8 cellular contexts compared by ENCODE assay signal in the genomic region with DNA sequence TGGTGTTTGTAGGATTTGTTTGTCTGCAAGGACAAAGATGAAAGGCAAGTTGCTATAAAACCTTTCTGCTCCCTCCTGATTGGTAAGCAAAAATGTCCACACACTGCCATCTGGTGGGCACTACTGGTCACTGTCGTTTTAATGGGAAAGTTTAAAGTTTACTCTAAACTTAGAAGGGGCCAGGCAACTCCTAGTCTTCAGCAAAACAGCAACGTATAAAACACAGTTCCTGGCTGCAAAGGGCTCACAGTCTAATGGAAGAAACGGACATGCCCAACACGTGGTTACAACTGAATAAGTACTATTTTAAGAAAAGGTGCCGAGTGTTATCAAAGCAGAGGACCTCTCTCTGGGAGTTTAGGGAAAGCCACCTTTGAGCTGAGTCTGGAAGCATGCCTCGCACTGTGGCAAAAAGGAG. TPM values are rescaled to one million over a fixed set of nuclear protein-coding genes. Genes with fewer than 3 reads are reported as not detected.
A peak's percentile ranks its signal among the peaks of the same experiment; 100 is the strongest.
DNase-seq lines count a peak whose midpoint lies in the region; ATAC-seq and TF ChIP-seq lines count a peak whose summit lies in the region.

No MANE protein-coding gene starts in this region.

- H3K9ac ChIP-seq in PC-3 (ENCODE audit: low read length) (no peak overlapping the region), neural progenitor cell (no peak overlapping the region), subcutaneous abdominal adipose tissue (ENCODE audit: low read length in 5 of 5) (no peak overlapping the region)

- H4K20me1 ChIP-seq in PC-3 (ENCODE audit: low read length) = no peaks in the 10 kb centered on the region
- no peaks in the 10 kb centered on the region for H4K20me1 ChIP-seq in neural progenitor cell (ENCODE audit: low read depth)

- no peaks in the 10 kb centered on the region for H3K9me3 Mint-ChIP-seq in activated T-cell treated with anti-CD3 and anti-CD28 coated beads, Interleukin-2, amount 50 U/mL, for 72 hours
- no peaks in the 10 kb centered on the region for H3K9me3 Mint-ChIP-seq in neural progenitor cell

- CTCF ChIA-PET in PC-3 (lab: Charles Lee) = no interaction called here

- H3K27me3 ChIP-seq in PC-3 (ENCODE audit: low read length) = no peaks in the 10 kb centered on the region
- no peaks in the 10 kb centered on the region for H3K27me3 ChIP-seq in neural progenitor cell
- no peaks in the 10 kb centered on the region for H3K27me3 ChIP-seq in subcutaneous abdominal adipose tissue (ENCODE audit: control insufficient read depth in 5 of 5, insufficient read depth in 4 of 5, low read length in 5 of 5)

- H2AFZ ChIP-seq in PC-3 (ENCODE audit: low read length) (peak overlapping the region; percentile 45; the same call in 1 of the 2 replicates), neural progenitor cell (replicated peaks) (peak overlapping the region; percentile 60)

- no peaks in the 10 kb centered on the region for H3K9me2 ChIP-seq in PC-3 (replicated peaks; ENCODE audit: low read length)

- peaks cover 21% of the 10 kb centered on the region for H3K4me1 Mint-ChIP-seq in activated T-cell treated with anti-CD3 and anti-CD28 coated beads, Interleukin-2, amount 50 U/mL, for 72 hours (ENCODE audit: low read depth)
- peaks cover 13% of the 10 kb centered on the region for H3K4me1 Mint-ChIP-seq in neural progenitor cell

- peak; percentile 8 for DNase-seq in CMK (ENCODE audit: low read depth)
- DNase-seq in HS-5 (ENCODE audit: low read depth) = peak; percentile 31
- DNase-seq in PC-3 = peak; percentile 82
- DNase-seq in activated T-cell treated with anti-CD3 and anti-CD28 coated beads, Interleukin-2, amount 50 U/mL, for 72 hours = peak; percentile 56 to 69
- peak; percentile 78 for DNase-seq in fibroblast of pulmonary artery (ENCODE audit: low read depth)
- DNase-seq in neural progenitor cell (ENCODE audit: low spot score) = peak; percentile 67

- ATAC-seq in GM19438 (IDR thresholded peaks at IDR 0.05; ENCODE audit: low read depth, unreplicated experiment) (peak; percentile 74), PC-3 (peak; percentile 80)
- ATAC-seq in activated T-cell treated with anti-CD3 and anti-CD28 coated beads, Interleukin-2, amount 50 U/mL, for 72 hours (replicated peaks in 1 of 2) = peak; percentile 58 to 66

- no peaks in the 10 kb centered on the region for H3K9me3 ChIP-seq in PC-3 (ENCODE audit: low read length)
- H3K9me3 ChIP-seq in neural progenitor cell (ENCODE audit: low read depth) = no peaks in the 10 kb centered on the region
- H3K9me3 ChIP-seq in subcutaneous abdominal adipose tissue (ENCODE audit: control insufficient read depth in 5 of 5, low read length in 5 of 5) = no peaks in the 10 kb centered on the region

- H3K27ac ChIP-seq in PC-3 (ENCODE audit: low read length) (no peak overlapping the region), neural progenitor cell (no peak overlapping the region), subcutaneous abdominal adipose tissue (ENCODE audit: low read depth, low read length) (peak overlapping the region; percentile 74)

- H3F3A ChIP-seq in PC-3 (ENCODE audit: low read length, unreplicated experiment) (no peaks in the 10 kb centered on the region), neural progenitor cell (ENCODE audit: low read depth) (no peaks in the 10 kb centered on the region)

- peak; percentile 90 for TF ChIP-seq CTCF in PC-3 (conservative IDR thresholded peaks at IDR 0.05; ENCODE audit: low read depth, low read length)
- TF ChIP-seq CTCF in fibroblast of pulmonary artery (IDR thresholded peaks at IDR 0.05; ENCODE audit: low read length, missing control alignments) = peak; percentile 82
- peak; percentile 87 for TF ChIP-seq CTCF in neural progenitor cell (IDR thresholded peaks at IDR 0.05)

- H3K4me3 Mint-ChIP-seq in activated T-cell treated with anti-CD3 and anti-CD28 coated beads, Interleukin-2, amount 50 U/mL, for 72 hours = no peak overlapping the region
- H3K4me3 Mint-ChIP-seq in neural progenitor cell = no peak overlapping the region

- POLR2A ChIA-PET in PC-3 (lab: Charles Lee; ENCODE audit: unreplicated experiment) = no interaction called here

- no peaks in the 10 kb centered on the region for H3K36me3 ChIP-seq in PC-3 (ENCODE audit: low read depth, low read length)
- no peaks in the 10 kb centered on the region for H3K36me3 ChIP-seq in neural progenitor cell
- H3K36me3 ChIP-seq in subcutaneous abdominal adipose tissue (ENCODE audit: control insufficient read depth in 5 of 5, insufficient read depth in 5 of 5, low read length in 5 of 5) = peaks cover 0 to 18% (median 8%) of the 10 kb centered on the region in 5 donors

- H3K27ac Mint-ChIP-seq in activated T-cell treated with anti-CD3 and anti-CD28 coated beads, Interleukin-2, amount 50 U/mL, for 72 hours = peak overlapping the region; percentile 71
- H3K27ac Mint-ChIP-seq in neural progenitor cell = no peak overlapping the region

- H3K27me3 Mint-ChIP-seq in activated T-cell treated with anti-CD3 and anti-CD28 coated beads, Interleukin-2, amount 50 U/mL, for 72 hours (ENCODE audit: low read depth) = peaks cover 20% of the 10 kb centered on the region
- H3K27me3 Mint-ChIP-seq in neural progenitor cell (ENCODE audit: insufficient read depth, low read depth) = peaks cover 3% of the 10 kb centered on the region

- no peaks in the 10 kb centered on the region for H3K4me1 ChIP-seq in PC-3 (ENCODE audit: insufficient read depth, low read length)
- no peaks in the 10 kb centered on the region for H3K4me1 ChIP-seq in neural progenitor cell
- H3K4me1 ChIP-seq in subcutaneous abdominal adipose tissue (ENCODE audit: control insufficient read depth in 5 of 5, insufficient read depth in 5 of 5, low read length in 5 of 5) = peaks cover 0 to 18% (median 12%) of the 10 kb centered on the region in 5 donors

- BruUV-seq in PC-3 (replicated peaks; lab: Mats Ljungman, UMichigan) = no TSS peak

- intact Hi-C loops in PC-3 (cut with micrococcal nuclease) = loop anchor here (1.0 to 10.0 kb wide), 6 partner anchors 85 to 1409 kb away; no protein-coding TSS in a partner anchor

- H3K79me2 ChIP-seq in PC-3 (ENCODE audit: low read length) = no peaks in the 10 kb centered on the region
- H3K79me2 ChIP-seq in neural progenitor cell (ENCODE audit: low read depth) = no peaks in the 10 kb centered on the region

- no peaks in the 10 kb centered on the region for H3K36me3 Mint-ChIP-seq in activated T-cell treated with anti-CD3 and anti-CD28 coated beads, Interleukin-2, amount 50 U/mL, for 72 hours (ENCODE audit: insufficient read depth in 2 of 2)
- H3K36me3 Mint-ChIP-seq in neural progenitor cell = no peaks in the 10 kb centered on the region

- H3K4me3 ChIP-seq in PC-3 (ENCODE audit: low read length) (no peak overlapping the region), fibroblast of pulmonary artery (replicated peaks; ENCODE audit: low read depth, low read length) (no peak overlapping the region), neural progenitor cell (no peak overlapping the region), subcutaneous abdominal adipose tissue (ENCODE audit: low read depth in 1 of 5, low read length in 5 of 5) (no peak overlapping the region)

- 0 out of 2 replicates have a peak overlapping the region, but pooled peaks have one; percentile 24 for H3K4me2 ChIP-seq in PC-3 (ENCODE audit: low read length)
- H3K4me2 ChIP-seq in neural progenitor cell = no peak overlapping the region

RNA-seq across cellular contexts. Expression of gene TPRG1, which starts 23.7 kb away (rescaled TPM):
- total RNA-seq in PC-3 (2014; rRNA removed) (1.1 and 1.2 TPM in 2 replicates), neural progenitor cell (ENCODE audit: low replicate concordance) (0.37 and 0.71 TPM in 2 replicates)
- 10 to 100 TPM; 24.4 to 25.3 TPM for total RNA-seq in activated T-cell treated with anti-CD3 and anti-CD28 coated beads, Interleukin-2, amount 50 U/mL, for 72 hours

Comparison
In these comparisons a context has a peak if more than half of its experiments do, and no peak if none do; other contexts are left out.
1. DNase-seq: peak in every context shown above with its lines; median percentile 82 in PC-3; 78 in fibroblast of pulmonary artery; 67 in neural progenitor cell; 62 in activated T-cell treated with anti-CD3 and anti-CD28 coated beads, Interleukin-2, amount 50 U/mL, for 72 hours; 31 in HS-5; 8 in CMK.
2. RNA of gene TPRG1, which starts 23.7 kb away (total RNA-seq): 24.4 to 25.3 TPM in activated T-cell treated with anti-CD3 and anti-CD28 coated beads, Interleukin-2, amount 50 U/mL, for 72 hours; 1.1 to 1.2 TPM in PC-3 and 0.37 to 0.71 TPM in neural progenitor cell; every median in the first group is over 10 times any median in the second.
3. Peak in every context shown above with its lines, with median percentiles within 50 percentile points of each other: ATAC-seq and CTCF ChIP-seq.